ENCODE assay signal across 18 cellular contexts in genomic region chr11:33387586-33387985, GRCh38. TPM values are rescaled to one million over a fixed set of nuclear protein-coding genes. Genes with fewer than 3 reads are reported as not detected.
DNase-seq lines count a peak whose midpoint lies in the region; ATAC-seq and TF ChIP-seq lines count a peak whose summit lies in the region.
"Had no signal": no experiment of that assay in that cellular context is flagged by ENCODE, and none has a peak within 500 bp of the region (broad histone marks: within the 10 kb centered on the region; RNA-seq: fewer than 3 reads in every experiment).

No MANE protein-coding gene starts in this region.

- no peaks in the 10 kb centered on the region for H3K36me3 ChIP-seq in BLaER1 treated with 17β-estradiol and CSF1 and Interleukin-3, amounts not matched to agents 10 nM and 100 nM
- no peaks in the 10 kb centered on the region for H3K36me3 ChIP-seq in OCI-LY1 (ENCODE audit: insufficient read depth, low read length)
- H3K36me3 ChIP-seq in SK-N-SH (replicated peaks in 1 of 2; ENCODE audit: control insufficient read depth in 1 of 2, insufficient read depth in 2 of 2, low read length in 1 of 2) = peaks cover 4 to 24% of the 10 kb centered on the region in 2 experiments
- H3K36me3 ChIP-seq: upper lobe of right lung had no signal

- intact Hi-C loops in activated T-helper 1 cell treated with anti-CD3 and anti-CD28 coated beads, Interleukin-12 subunit alpha, Interleukin-12 subunit beta, Interleukin-2, Interleukin-4 antibody, amounts not matched to agents 30 ng/mL and 10 ng/mL and 1 ng/mL, durations not matched to agents 14 hours and 24 hours and 36 hours (cut with micrococcal nuclease) = no loop called here

- TF ChIP-seq CTCF in OCI-LY1 (IDR thresholded peaks at IDR 0.05; ENCODE audit: low read length) (no peak), SK-N-SH (IDR thresholded peaks at IDR 0.05) (no peak)

- DNase-seq in NK-92 treated with Interleukin-12 subunit alpha and Interleukin-12 subunit beta, amount 100 ng/mL, for 24 hours (lab: John Stamatoyannopoulos, UW) = no peak
- no peak for DNase-seq in activated T-helper 1 cell treated with anti-CD3 and anti-CD28 coated beads, Interleukin-12 subunit alpha, Interleukin-12 subunit beta, Interleukin-2, Interleukin-4 antibody, amounts not matched to agents 30 ng/mL and 10 ng/mL and 1 ng/mL, durations not matched to agents 14 hours and 24 hours and 36 hours (ENCODE audit: low spot score)
- no peak for DNase-seq in SK-N-SH
- DNase-seq: DMS79 treated with DMSO at 0.1 percent for 48 hours; glutamatergic neuron; naive B cell; NCI-H1694 treated with DMSO at 0.1 percent for 48 hours; NCI-H526 treated with DMSO at 0.1 percent for 48 hours; SHP77 treated with DMSO at 0.1 percent for 48 hours; stimulated activated CD4-positive, alpha-beta T cell treated with anti-CD3 and anti-CD28 coated beads, Interleukin-2, amount 100 ng/mL, for 24 hours; upper lobe of right lung had no signal

- TF ChIP-seq RAD21 in SK-N-SH (IDR thresholded peaks at IDR 0.05; ENCODE audit: low read length) = no peak

- no peak overlapping the region for H2AFZ ChIP-seq in OCI-LY1 (ENCODE audit: low read length)
- H2AFZ ChIP-seq in SK-N-SH (ENCODE audit: low read depth) = no peak overlapping the region

- CTCF ChIA-PET in SK-N-SH (lab: Yijun Ruan, JAX) = no interaction called here

- ATAC-seq in GM19328 (IDR thresholded peaks at IDR 0.05; ENCODE audit: unreplicated experiment) = peak; percentile 32
- ATAC-seq in HG02885 (IDR thresholded peaks at IDR 0.05; ENCODE audit: poor library complexity, unreplicated experiment) = peak; percentile 37
- ATAC-seq in GM21360 (IDR thresholded peaks at IDR 0.05; ENCODE audit: unreplicated experiment) = no peak
- ATAC-seq: upper lobe of right lung had no signal

- H3K9me3 ChIP-seq in BLaER1 treated with 17β-estradiol and CSF1 and Interleukin-3, amounts not matched to agents 10 nM and 100 nM (replicated peaks in 1 of 11) = peaks cover 11 to 26% (median 20%) of the 10 kb centered on the region in 11 experiments; a peak in 21 of 22 replicates
- H3K9me3 ChIP-seq in OCI-LY1 (ENCODE audit: low read length) = no peaks in the 10 kb centered on the region; the same call in 1 of the 2 replicates
- peaks cover 6% of the 10 kb centered on the region for H3K9me3 ChIP-seq in SK-N-SH
- H3K9me3 ChIP-seq: upper lobe of right lung had no signal

- TF ChIP-seq EP300 in SK-N-SH (IDR thresholded peaks at IDR 0.05; ENCODE audit: borderline replicate concordance in 1 of 2, low read depth in 1 of 2, low read length in 1 of 2) = no peak

- H3K27me3 ChIP-seq in BLaER1 treated with 17β-estradiol and CSF1 and Interleukin-3, amounts not matched to agents 10 nM and 100 nM = no peaks in the 10 kb centered on the region
- H3K27me3 ChIP-seq in OCI-LY1 (ENCODE audit: insufficient read depth, low read length) (no peaks in the 10 kb centered on the region), SK-N-SH (ENCODE audit: insufficient read depth) (no peaks in the 10 kb centered on the region)
- H3K27me3 ChIP-seq: upper lobe of right lung had no signal

- H3K4me1 Mint-ChIP-seq in activated T-helper 1 cell treated with anti-CD3 and anti-CD28 coated beads, Interleukin-12 subunit alpha, Interleukin-12 subunit beta, Interleukin-2, Interleukin-4 antibody, amounts not matched to agents 30 ng/mL and 10 ng/mL and 1 ng/mL, durations not matched to agents 14 hours and 24 hours and 36 hours (ENCODE audit: low read depth) = no peaks in the 10 kb centered on the region
- H3K4me1 Mint-ChIP-seq: activated naive CD4-positive, alpha-beta T cell treated with anti-CD3 and anti-CD28 coated beads, Interleukin-2, amount 50 U/mL, for 24 hours had no signal

- peaks cover 6% of the 10 kb centered on the region for H3K27me3 Mint-ChIP-seq in activated T-helper 1 cell treated with anti-CD3 and anti-CD28 coated beads, Interleukin-12 subunit alpha, Interleukin-12 subunit beta, Interleukin-2, Interleukin-4 antibody, amounts not matched to agents 30 ng/mL and 10 ng/mL and 1 ng/mL, durations not matched to agents 14 hours and 24 hours and 36 hours (ENCODE audit: insufficient read depth)
- H3K27me3 Mint-ChIP-seq: IgD-negative memory B cell, naive B cell had no signal

- no peaks in the 10 kb centered on the region for H3K36me3 Mint-ChIP-seq in activated T-helper 1 cell treated with anti-CD3 and anti-CD28 coated beads, Interleukin-12 subunit alpha, Interleukin-12 subunit beta, Interleukin-2, Interleukin-4 antibody, amounts not matched to agents 30 ng/mL and 10 ng/mL and 1 ng/mL, durations not matched to agents 14 hours and 24 hours and 36 hours (ENCODE audit: low read depth)
- H3K36me3 Mint-ChIP-seq: IgD-negative memory B cell, naive B cell had no signal

- H3K9me2 ChIP-seq in OCI-LY1 (ENCODE audit: low read depth, low read length) (no peaks in the 10 kb centered on the region), SK-N-SH (no peaks in the 10 kb centered on the region)

- H3K4me2 ChIP-seq in BLaER1 treated with 17β-estradiol and CSF1 and Interleukin-3, amounts not matched to agents 10 nM and 100 nM = peak overlapping the region; percentile 39 to 88 (median 69)
- H3K4me2 ChIP-seq in OCI-LY1 (ENCODE audit: low read length) = no peak overlapping the region
- no peak overlapping the region for H3K4me2 ChIP-seq in SK-N-SH

- H3K4me1 ChIP-seq in BLaER1 treated with 17β-estradiol and CSF1 and Interleukin-3, amounts not matched to agents 10 nM and 100 nM = peaks cover 27 to 63% (median 42%) of the 10 kb centered on the region in 10 experiments
- H3K4me1 ChIP-seq in OCI-LY1 (ENCODE audit: insufficient read depth, low read length, severe bottlenecking) (peaks cover 34% of the 10 kb centered on the region), SK-N-SH (ENCODE audit: control insufficient read depth in 1 of 2, insufficient read depth in 2 of 2, low read depth in 1 of 2, low read length in 1 of 2) (peaks cover 8 to 12% of the 10 kb centered on the region in 2 experiments; a peak in 3 of 4 replicates)
- H3K4me1 ChIP-seq: upper lobe of right lung had no signal

- H3K27ac Mint-ChIP-seq in activated T-helper 1 cell treated with anti-CD3 and anti-CD28 coated beads, Interleukin-12 subunit alpha, Interleukin-12 subunit beta, Interleukin-2, Interleukin-4 antibody, amounts not matched to agents 30 ng/mL and 10 ng/mL and 1 ng/mL, durations not matched to agents 14 hours and 24 hours and 36 hours = no peak overlapping the region
- H3K27ac Mint-ChIP-seq: activated naive CD4-positive, alpha-beta T cell treated with anti-CD3 and anti-CD28 coated beads, Interleukin-2, amount 50 U/mL, for 24 hours; IgD-negative memory B cell had no signal

- no peak overlapping the region for H3K4me3 Mint-ChIP-seq in activated T-helper 1 cell treated with anti-CD3 and anti-CD28 coated beads, Interleukin-12 subunit alpha, Interleukin-12 subunit beta, Interleukin-2, Interleukin-4 antibody, amounts not matched to agents 30 ng/mL and 10 ng/mL and 1 ng/mL, durations not matched to agents 14 hours and 24 hours and 36 hours
- H3K4me3 Mint-ChIP-seq: activated naive CD4-positive, alpha-beta T cell treated with anti-CD3 and anti-CD28 coated beads, Interleukin-2, amount 50 U/mL, for 24 hours had no signal

- H4K20me1 ChIP-seq in BLaER1 treated with 17β-estradiol and CSF1 and Interleukin-3, amounts not matched to agents 10 nM and 100 nM = no peaks in the 10 kb centered on the region
- H4K20me1 ChIP-seq in OCI-LY1 (ENCODE audit: insufficient read depth, low read length) (no peaks in the 10 kb centered on the region), SK-N-SH (ENCODE audit: insufficient read depth) (peaks cover 81% of the 10 kb centered on the region)

- POLR2A ChIA-PET in SK-N-SH (lab: Yijun Ruan, JAX) = no interaction called here

- H3F3A ChIP-seq in OCI-LY1 (ENCODE audit: insufficient read depth, low read length) = no peaks in the 10 kb centered on the region
- H3F3A ChIP-seq in SK-N-SH (replicated peaks; ENCODE audit: insufficient read depth) = peaks cover 36% of the 10 kb centered on the region

- H3K4me3 ChIP-seq in BLaER1 treated with 17β-estradiol and CSF1 and Interleukin-3, amounts not matched to agents 10 nM and 100 nM = peak overlapping the region in 5 of 10 experiments; percentile 3 to 35 (median 25); a peak in 4 of 20 replicates
- no peak overlapping the region for H3K4me3 ChIP-seq in OCI-LY1 (ENCODE audit: low read depth, low read length, poor library complexity, severe bottlenecking)
- no peak overlapping the region for H3K4me3 ChIP-seq in SK-N-SH (ENCODE audit: low read depth in 2 of 2, low read length in 1 of 2)
- H3K4me3 ChIP-seq: upper lobe of right lung had no signal

- H3K9me3 Mint-ChIP-seq in activated T-helper 1 cell treated with anti-CD3 and anti-CD28 coated beads, Interleukin-12 subunit alpha, Interleukin-12 subunit beta, Interleukin-2, Interleukin-4 antibody, amounts not matched to agents 30 ng/mL and 10 ng/mL and 1 ng/mL, durations not matched to agents 14 hours and 24 hours and 36 hours = no peaks in the 10 kb centered on the region

- H3K27ac ChIP-seq in BLaER1 treated with 17β-estradiol and CSF1 and Interleukin-3, amounts not matched to agents 10 nM and 100 nM = peak overlapping the region in 9 of 11 experiments; percentile 62 to 77 (median 73); a peak in 18 of 22 replicates
- peak overlapping the region; percentile 26 for H3K27ac ChIP-seq in OCI-LY1 (ENCODE audit: low read depth, low read length, poor library complexity, severe bottlenecking)
- no peak overlapping the region for H3K27ac ChIP-seq in SK-N-SH (ENCODE audit: low read depth in 2 of 2, low read length in 1 of 2)
- H3K27ac ChIP-seq: upper lobe of right lung had no signal

- no peaks in the 10 kb centered on the region for H3K79me2 ChIP-seq in OCI-LY1 (ENCODE audit: insufficient read depth, low read length)
- H3K79me2 ChIP-seq in SK-N-SH (ENCODE audit: insufficient read depth) = peaks cover 100% of the 10 kb centered on the region

- H3K9ac ChIP-seq in BLaER1 treated with 17β-estradiol and CSF1 and Interleukin-3, amounts not matched to agents 10 nM and 100 nM = peak overlapping the region in 8 of 11 experiments; percentile 26 to 59 (median 50); a peak in 13 of 22 replicates
- H3K9ac ChIP-seq in OCI-LY1 (ENCODE audit: low read length) = no peak overlapping the region
- H3K9ac ChIP-seq in SK-N-SH = no peak overlapping the region

- WGBS in SK-N-SH (ENCODE audit: low lambda C conversion rate) = 94% methylated on average over 3 of the region's 3 CpGs

TF ChIP-seq in SK-N-SH, 30 proteins besides CTCF, POLR2A, EP300 and RAD21:
- TF ChIP-seq TCF12 (IDR thresholded peaks at IDR 0.05) (no peak), RCOR1 (IDR thresholded peaks at IDR 0.05; ENCODE audit: low read length) (no peak), SMC3 (IDR thresholded peaks at IDR 0.05; ENCODE audit: low read depth, low read length) (no peak)

RNA-seq across cellular contexts. Expression of gene KIAA1549L, which starts 11.7 kb away (rescaled TPM):
- not detected in 2 replicates for total RNA-seq in activated T-helper 1 cell treated with anti-CD3 and anti-CD28 coated beads, Interleukin-12 subunit alpha, Interleukin-12 subunit beta, Interleukin-2, Interleukin-4 antibody, amounts not matched to agents 30 ng/mL and 10 ng/mL and 1 ng/mL, durations not matched to agents 14 hours and 24 hours and 36 hours
- 14.8 and 15.9 TPM in 2 replicates for polyA plus RNA-seq in SK-N-SH (2012; rRNA removed)
- 11.4 and 15.1 TPM in 2 replicates for polyA plus RNA-seq in SK-N-SH (2012; cell fraction: cytosol; rRNA removed)
- 12.6 and 16.6 TPM in 2 replicates for polyA plus RNA-seq in SK-N-SH (2012; cell fraction: nucleus; rRNA removed)
- total RNA-seq: upper lobe of right lung had no signal
- polyA plus RNA-seq: IgD-negative memory B cell had no signal

Comparison
In these comparisons a context has a peak if more than half of its experiments do, and no peak if none do; other contexts are left out.
1. H3K27ac ChIP-seq: peak in BLaER1 treated with 17β-estradiol and CSF1 and Interleukin-3, amounts not matched to agents 10 nM and 100 nM (9 of 11) and OCI-LY1 (single experiment); none in SK-N-SH (0 of 2).
2. H3K4me2 ChIP-seq: peak in BLaER1 treated with 17β-estradiol and CSF1 and Interleukin-3, amounts not matched to agents 10 nM and 100 nM (11 of 11); none in OCI-LY1 (single experiment) and SK-N-SH (single experiment).
3. H3K9ac ChIP-seq: peak in BLaER1 treated with 17β-estradiol and CSF1 and Interleukin-3, amounts not matched to agents 10 nM and 100 nM (8 of 11); none in OCI-LY1 (single experiment) and SK-N-SH (single experiment).